In genomic region chr9:136400038-136400834, GRCh38 we compare ENCODE assay signal across 8 cellular contexts. TPM values are rescaled to one million over a fixed set of nuclear protein-coding genes. Genes with fewer than 3 reads are reported as not detected.
DNase-seq lines count a peak whose midpoint lies in the region; ATAC-seq and TF ChIP-seq lines count a peak whose summit lies in the region.

A gene with protein sequence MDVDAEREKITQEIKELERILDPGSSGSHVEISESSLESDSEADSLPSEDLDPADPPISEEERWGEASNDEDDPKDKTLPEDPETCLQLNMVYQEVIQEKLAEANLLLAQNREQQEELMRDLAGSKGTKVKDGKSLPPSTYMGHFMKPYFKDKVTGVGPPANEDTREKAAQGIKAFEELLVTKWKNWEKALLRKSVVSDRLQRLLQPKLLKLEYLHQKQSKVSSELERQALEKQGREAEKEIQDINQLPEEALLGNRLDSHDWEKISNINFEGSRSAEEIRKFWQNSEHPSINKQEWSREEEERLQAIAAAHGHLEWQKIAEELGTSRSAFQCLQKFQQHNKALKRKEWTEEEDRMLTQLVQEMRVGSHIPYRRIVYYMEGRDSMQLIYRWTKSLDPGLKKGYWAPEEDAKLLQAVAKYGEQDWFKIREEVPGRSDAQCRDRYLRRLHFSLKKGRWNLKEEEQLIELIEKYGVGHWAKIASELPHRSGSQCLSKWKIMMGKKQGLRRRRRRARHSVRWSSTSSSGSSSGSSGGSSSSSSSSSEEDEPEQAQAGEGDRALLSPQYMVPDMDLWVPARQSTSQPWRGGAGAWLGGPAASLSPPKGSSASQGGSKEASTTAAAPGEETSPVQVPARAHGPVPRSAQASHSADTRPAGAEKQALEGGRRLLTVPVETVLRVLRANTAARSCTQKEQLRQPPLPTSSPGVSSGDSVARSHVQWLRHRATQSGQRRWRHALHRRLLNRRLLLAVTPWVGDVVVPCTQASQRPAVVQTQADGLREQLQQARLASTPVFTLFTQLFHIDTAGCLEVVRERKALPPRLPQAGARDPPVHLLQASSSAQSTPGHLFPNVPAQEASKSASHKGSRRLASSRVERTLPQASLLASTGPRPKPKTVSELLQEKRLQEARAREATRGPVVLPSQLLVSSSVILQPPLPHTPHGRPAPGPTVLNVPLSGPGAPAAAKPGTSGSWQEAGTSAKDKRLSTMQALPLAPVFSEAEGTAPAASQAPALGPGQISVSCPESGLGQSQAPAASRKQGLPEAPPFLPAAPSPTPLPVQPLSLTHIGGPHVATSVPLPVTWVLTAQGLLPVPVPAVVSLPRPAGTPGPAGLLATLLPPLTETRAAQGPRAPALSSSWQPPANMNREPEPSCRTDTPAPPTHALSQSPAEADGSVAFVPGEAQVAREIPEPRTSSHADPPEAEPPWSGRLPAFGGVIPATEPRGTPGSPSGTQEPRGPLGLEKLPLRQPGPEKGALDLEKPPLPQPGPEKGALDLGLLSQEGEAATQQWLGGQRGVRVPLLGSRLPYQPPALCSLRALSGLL (N-terminal part only) (minus strand): TSS chr9:136400170. CDS start chr9:136398428, 1,742 bp downstream.

- peak; percentile 93 for TF ChIP-seq CTCF in lower lobe of right lung (IDR thresholded peaks at IDR 0.05)

- H3K4me1 ChIP-seq in ectodermal cell (ENCODE audit: control insufficient read depth, insufficient read depth, low read length) (no peaks in the 10 kb centered on the region), lower lobe of right lung (peaks cover 20% of the 10 kb centered on the region)

- ATAC-seq in HG03460 (IDR thresholded peaks at IDR 0.05; ENCODE audit: unreplicated experiment) (peak; percentile 71), lower lobe of right lung (peak; percentile 96)

- H3K4me3 ChIP-seq in ectodermal cell (ENCODE audit: insufficient read depth, low read depth, low read length): peak within 1 kb of the TSS; percentile 84
- peak within 1 kb of the TSS; percentile 99 for H3K4me3 ChIP-seq in lower lobe of right lung

- intact Hi-C loops in lower lobe of right lung (cut with DNase I): no loop called here

- DNase-seq in Ammon's horn (ENCODE audit: low spot score) (peak; percentile 83), NCI-H774 (lab: John Stamatoyannopoulos, UW) (peak; percentile 93), lower lobe of right lung (peak; percentile 90)
- DNase-seq in activated CD4-positive, alpha-beta T cell treated with anti-CD3 and anti-CD28 coated beads, Interleukin-2, amount 50 U/mL, for 48 hours: peak; percentile 86 to 88
- peak; percentile 82 for DNase-seq in stimulated activated CD4-positive, alpha-beta T cell treated with anti-CD3 and anti-CD28 coated beads, Interleukin-4, amount 100 ng/mL, for 48 hours (ENCODE audit: low read depth in 2 of 2)

- peak; percentile 88 for TF ChIP-seq POLR2A in GM19193 (IDR thresholded peaks at IDR 0.05; ENCODE audit: extremely low read depth, insufficient read depth, insufficient read length)

- H3K36me3 ChIP-seq in ectodermal cell (ENCODE audit: control insufficient read depth, insufficient read depth, low read length): peaks cover 29% of the 10 kb centered on the region
- H3K36me3 ChIP-seq in lower lobe of right lung: peaks cover 49% of the 10 kb centered on the region

- H3K27me3 ChIP-seq in ectodermal cell (ENCODE audit: control insufficient read depth, insufficient read depth, low read length, poor library complexity, severe bottlenecking) (no peaks in the 10 kb centered on the region), lower lobe of right lung (ENCODE audit: low read depth) (no peaks in the 10 kb centered on the region)

- H3K27ac ChIP-seq in ectodermal cell (ENCODE audit: insufficient read depth, low read depth, low read length, poor library complexity, severe bottlenecking): no peak within 1 kb of the TSS
- peak within 1 kb of the TSS; percentile 74 for H3K27ac ChIP-seq in lower lobe of right lung

- 16 to 17% methylated on average over 71 of the region's 71 CpGs for whole genome bisulfite sequencing in ectodermal cell, 2 experiments

- H3K9me3 ChIP-seq in ectodermal cell (ENCODE audit: control insufficient read depth, low read length): no peaks in the 10 kb centered on the region
- H3K9me3 ChIP-seq in lower lobe of right lung: no peaks in the 10 kb centered on the region

RNA-seq across cellular contexts. Expression of the gene that starts here (rescaled TPM):
- polyA plus RNA-seq in ectodermal cell (2013, experiment 1 of 4): 21.6 TPM
- polyA plus RNA-seq in ectodermal cell (2013, experiment 2 of 4): 22.3 TPM
- polyA plus RNA-seq in ectodermal cell (2013, experiment 3 of 4): 15.7 TPM
- 15.3 TPM for polyA plus RNA-seq in ectodermal cell (2013, experiment 4 of 4)
- total RNA-seq in lower lobe of right lung: 7.4 TPM
